ENCODE assay signal across 20 cellular contexts in genomic region chr10:62033108-62033507, GRCh38.
DNase-seq lines count a peak whose midpoint lies in the region; ATAC-seq and TF ChIP-seq lines count a peak whose summit lies in the region.
"Had no signal": no experiment of that assay in that cellular context is flagged by ENCODE, and none has a peak within 500 bp of the region (broad histone marks: within the 10 kb centered on the region; RNA-seq: fewer than 3 reads in every experiment).

No MANE protein-coding gene starts in this region.

- no peak for TF ChIP-seq CTCF in Caco-2 (IDR thresholded peaks at IDR 0.05; ENCODE audit: insufficient read depth in 1 of 2, low read depth in 1 of 2, low read length in 1 of 2, severe bottlenecking in 1 of 2, unreplicated experiment in 1 of 2)

- no peaks in the 10 kb centered on the region for H3K9me3 Mint-ChIP-seq in activated CD4-positive, alpha-beta T cell treated with anti-CD3 and anti-CD28 coated beads, Interleukin-2, amount 10 ng/mL, durations not matched to agents 7 days and 5 days
- H3K9me3 Mint-ChIP-seq in Caco-2 (ENCODE audit: unreplicated experiment) (no peaks in the 10 kb centered on the region), naive B cell (peaks cover 0 to 2% (median 0%) of the 10 kb centered on the region in 7 donors)
- H3K9me3 Mint-ChIP-seq in activated CD4-positive, alpha-beta memory T cell treated with anti-CD3 and anti-CD28 coated beads, Interleukin-2, amount 10 ng/mL, durations not matched to agents 7 days and 5 days = no peaks in the 10 kb centered on the region
- H3K9me3 Mint-ChIP-seq: activated T-cell treated with anti-CD3 and anti-CD28 coated beads, Interleukin-2, amount 50 U/mL, for 4 hours had no signal

- H3K4me1 ChIP-seq in Caco-2 = peaks cover 87% of the 10 kb centered on the region
- H3K4me1 ChIP-seq in SJCRH30 = peaks cover 11% of the 10 kb centered on the region

- no peak for DNase-seq in activated CD4-positive, alpha-beta T cell treated with anti-CD3 and anti-CD28 coated beads, Interleukin-2, amount 10 ng/mL, durations not matched to agents 7 days and 5 days
- no peak for DNase-seq in activated CD4-positive, alpha-beta T cell treated with anti-CD3 and anti-CD28 coated beads for 1 hour
- DNase-seq in Caco-2 (no peak), naive B cell (no peak), SJCRH30 (no peak), OCI-M1 (lab: John Stamatoyannopoulos, UW) (no peak)
- DNase-seq in activated CD4-positive, alpha-beta memory T cell treated with anti-CD3 and anti-CD28 coated beads, Interleukin-2, amount 10 ng/mL, durations not matched to agents 7 days and 5 days = no peak
- DNase-seq: activated CD4-positive, alpha-beta T cell treated with anti-CD3 and anti-CD28 coated beads, Interleukin-2, amount 50 U/mL, for 1 hour; activated T-cell treated with anti-CD3 and anti-CD28 coated beads, Interleukin-2, amount 50 U/mL, for 4 hours; amygdala; foreskin keratinocyte; GF-D8; mucosa of descending colon; NCI-H1417; NCI-H446 treated with DMSO at 0.1 percent for 48 hours; stimulated activated CD4-positive, alpha-beta T cell treated with anti-CD3 and anti-CD28 coated beads, Interleukin-4, amount 100 ng/mL, for 4 hours; substantia nigra; uterus had no signal

- H3K36me3 ChIP-seq in Caco-2 (ENCODE audit: control insufficient read depth, insufficient read depth, low read length) = peaks cover 7% of the 10 kb centered on the region
- no peaks in the 10 kb centered on the region for H3K36me3 ChIP-seq in SJCRH30
- H3K36me3 ChIP-seq: uterus had no signal

- peak overlapping the region; percentile 21 for H3K27ac Mint-ChIP-seq in activated CD4-positive, alpha-beta T cell treated with anti-CD3 and anti-CD28 coated beads, Interleukin-2, amount 10 ng/mL, durations not matched to agents 7 days and 5 days
- H3K27ac Mint-ChIP-seq in Caco-2 (ENCODE audit: unreplicated experiment) (peak overlapping the region; percentile 4), naive B cell (peak overlapping the region; percentile 61 to 99 (median 83))
- peak overlapping the region; percentile 66 for H3K27ac Mint-ChIP-seq in activated CD4-positive, alpha-beta memory T cell treated with anti-CD3 and anti-CD28 coated beads, Interleukin-2, amount 10 ng/mL, durations not matched to agents 7 days and 5 days
- H3K27ac Mint-ChIP-seq: CD14-positive monocyte had no signal

- H3K4me3 Mint-ChIP-seq in activated CD4-positive, alpha-beta T cell treated with anti-CD3 and anti-CD28 coated beads, Interleukin-2, amount 10 ng/mL, durations not matched to agents 7 days and 5 days = no peak overlapping the region
- H3K4me3 Mint-ChIP-seq in Caco-2 (ENCODE audit: unreplicated experiment) = no peak overlapping the region
- no peak overlapping the region for H3K4me3 Mint-ChIP-seq in activated CD4-positive, alpha-beta memory T cell treated with anti-CD3 and anti-CD28 coated beads, Interleukin-2, amount 10 ng/mL, durations not matched to agents 7 days and 5 days
- H3K4me3 Mint-ChIP-seq in naive B cell = peak overlapping the region in 1 of 8 donors; percentile 62
- H3K4me3 Mint-ChIP-seq: activated T-cell treated with anti-CD3 and anti-CD28 coated beads, Interleukin-2, amount 50 U/mL, for 4 hours; CD14-positive monocyte had no signal

- ATAC-seq in naive B cell (ENCODE audit: low read depth in 2 of 2) = no peak
- no peak for ATAC-seq in HG02763 (IDR thresholded peaks at IDR 0.05; ENCODE audit: unreplicated experiment)
- ATAC-seq: activated T-cell treated with anti-CD3 and anti-CD28 coated beads, Interleukin-2, amount 50 U/mL, for 4 hours; foreskin keratinocyte; mucosa of descending colon had no signal

- H3K4me3 ChIP-seq in Caco-2 (ENCODE audit: low read depth, low read length) (no peak overlapping the region), SJCRH30 (no peak overlapping the region)
- H3K4me3 ChIP-seq: mucosa of descending colon, uterus had no signal

- no peaks in the 10 kb centered on the region for H3K27me3 ChIP-seq in Caco-2 (replicated peaks; ENCODE audit: control insufficient read depth, insufficient read depth, low read length)
- no peaks in the 10 kb centered on the region for H3K27me3 ChIP-seq in SJCRH30
- H3K27me3 ChIP-seq: foreskin keratinocyte, uterus had no signal

- intact Hi-C loops in Caco-2 (cut with micrococcal nuclease; ENCODE audit: unreplicated experiment) = no loop called here

- POLR2A ChIA-PET in activated CD4-positive, alpha-beta T cell treated with anti-CD3 and anti-CD28 coated beads, Interleukin-2, amount 10 ng/mL, durations not matched to agents 7 days and 5 days (lab: Charles Lee) = no interaction called here
- POLR2A ChIA-PET in Caco-2 (lab: Charles Lee) = no interaction called here
- POLR2A ChIA-PET in activated CD4-positive, alpha-beta memory T cell treated with anti-CD3 and anti-CD28 coated beads, Interleukin-2, amount 10 ng/mL, durations not matched to agents 7 days and 5 days (lab: Charles Lee) = interaction anchor here (8.5 kb wide), 1 partner anchor 132 kb away, joined by 131 read pairs; the partner anchor contains the start of gene ARID5B

- H3K9me3 ChIP-seq in Caco-2 (no peaks in the 10 kb centered on the region), SJCRH30 (replicated peaks) (no peaks in the 10 kb centered on the region)
- H3K9me3 ChIP-seq: mucosa of descending colon, uterus had no signal

- CTCF ChIA-PET in activated CD4-positive, alpha-beta T cell treated with anti-CD3 and anti-CD28 coated beads, Interleukin-2, amount 10 ng/mL, durations not matched to agents 7 days and 5 days (lab: Charles Lee) = no interaction called here
- CTCF ChIA-PET in Caco-2 (lab: Charles Lee) = no interaction called here
- CTCF ChIA-PET in activated CD4-positive, alpha-beta memory T cell treated with anti-CD3 and anti-CD28 coated beads, Interleukin-2, amount 10 ng/mL, durations not matched to agents 7 days and 5 days (lab: Charles Lee) = no interaction called here

- no peak overlapping the region for H3K27ac ChIP-seq in SJCRH30
- H3K27ac ChIP-seq: foreskin keratinocyte, uterus had no signal

- H3K27me3 Mint-ChIP-seq in activated CD4-positive, alpha-beta T cell treated with anti-CD3 and anti-CD28 coated beads, Interleukin-2, amount 10 ng/mL, durations not matched to agents 7 days and 5 days = no peaks in the 10 kb centered on the region
- no peaks in the 10 kb centered on the region for H3K27me3 Mint-ChIP-seq in Caco-2 (ENCODE audit: insufficient read depth, unreplicated experiment)
- H3K27me3 Mint-ChIP-seq in activated CD4-positive, alpha-beta memory T cell treated with anti-CD3 and anti-CD28 coated beads, Interleukin-2, amount 10 ng/mL, durations not matched to agents 7 days and 5 days = no peaks in the 10 kb centered on the region
- H3K27me3 Mint-ChIP-seq in naive B cell = no peaks in the 10 kb centered on the region

- H3K36me3 Mint-ChIP-seq in activated CD4-positive, alpha-beta T cell treated with anti-CD3 and anti-CD28 coated beads, Interleukin-2, amount 10 ng/mL, durations not matched to agents 7 days and 5 days (ENCODE audit: low read depth) = peaks cover 49% of the 10 kb centered on the region
- peaks cover 95% of the 10 kb centered on the region for H3K36me3 Mint-ChIP-seq in Caco-2 (ENCODE audit: insufficient read depth, unreplicated experiment)
- H3K36me3 Mint-ChIP-seq in activated CD4-positive, alpha-beta memory T cell treated with anti-CD3 and anti-CD28 coated beads, Interleukin-2, amount 10 ng/mL, durations not matched to agents 7 days and 5 days (ENCODE audit: low read depth) = peaks cover 48% of the 10 kb centered on the region
- H3K36me3 Mint-ChIP-seq in naive B cell = peaks cover 10 to 31% of the 10 kb centered on the region in 2 donors

- peaks cover 84% of the 10 kb centered on the region for H3K4me1 Mint-ChIP-seq in activated CD4-positive, alpha-beta T cell treated with anti-CD3 and anti-CD28 coated beads, Interleukin-2, amount 10 ng/mL, durations not matched to agents 7 days and 5 days
- H3K4me1 Mint-ChIP-seq in Caco-2 (ENCODE audit: low read depth, unreplicated experiment) (peaks cover 82% of the 10 kb centered on the region), naive B cell (peaks cover 58 to 98% (median 85%) of the 10 kb centered on the region in 3 donors)
- H3K4me1 Mint-ChIP-seq in activated CD4-positive, alpha-beta memory T cell treated with anti-CD3 and anti-CD28 coated beads, Interleukin-2, amount 10 ng/mL, durations not matched to agents 7 days and 5 days = peaks cover 70% of the 10 kb centered on the region

- BruUV-seq in Caco-2 (replicated peaks; lab: Mats Ljungman, UMichigan) = no TSS peak

Comparison
In these comparisons a context has a peak if more than half of its experiments do, and no peak if none do; other contexts are left out.
1. H3K27ac Mint-ChIP-seq: peak in every context shown above with its lines; median percentile 83 in naive B cell; 66 in activated CD4-positive, alpha-beta memory T cell treated with anti-CD3 and anti-CD28 coated beads, Interleukin-2, amount 10 ng/mL, durations not matched to agents 7 days and 5 days; 21 in activated CD4-positive, alpha-beta T cell treated with anti-CD3 and anti-CD28 coated beads, Interleukin-2, amount 10 ng/mL, durations not matched to agents 7 days and 5 days; 4 in Caco-2.